In the genomic region with DNA sequence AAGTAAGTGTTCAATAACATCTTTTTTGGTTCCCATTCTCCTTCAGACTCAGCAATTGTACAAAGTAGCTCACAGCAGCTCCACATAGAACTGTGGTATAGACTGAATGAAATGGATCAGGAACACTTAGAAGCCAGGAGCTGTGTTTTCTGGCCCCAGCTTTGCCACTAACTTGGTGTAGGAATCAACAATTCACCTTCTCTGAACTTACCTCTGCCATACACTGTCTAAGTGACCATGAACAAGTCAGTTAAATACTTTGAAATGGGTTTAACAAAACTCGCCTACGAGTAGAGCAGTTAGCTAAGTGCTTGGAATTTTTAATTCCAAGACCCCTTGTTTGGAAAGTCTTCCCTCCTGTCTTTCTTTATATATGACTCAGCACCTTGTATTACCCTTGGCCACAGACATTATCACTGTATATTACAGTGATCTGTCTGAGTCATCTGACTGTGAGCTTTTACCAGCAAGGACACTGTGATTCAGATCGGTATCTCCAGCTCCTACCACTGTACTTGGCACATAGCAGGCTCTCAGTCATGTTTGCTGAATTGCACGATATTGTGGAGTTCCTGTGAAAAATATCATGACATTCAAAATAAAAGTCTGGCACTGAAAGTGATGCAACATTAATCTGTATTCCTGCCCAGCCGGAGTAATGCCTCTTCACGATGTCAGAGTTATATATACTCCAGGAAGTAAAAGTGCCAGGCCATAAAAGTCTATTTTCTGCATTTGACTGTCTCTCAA, we compare ENCODE assay signal across 10 cellular contexts.
DNase-seq lines count a peak whose midpoint lies in the region; ATAC-seq and TF ChIP-seq lines count a peak whose summit lies in the region.
"Had no signal": no experiment of that assay in that cellular context is flagged by ENCODE, and none has a peak within 500 bp of the region (broad histone marks: within the 10 kb centered on the region; RNA-seq: fewer than 3 reads in every experiment).

No MANE protein-coding gene starts in this region.

- ATAC-seq in HG03442 (IDR thresholded peaks at IDR 0.05; ENCODE audit: unreplicated experiment) (no peak), HG03139 (IDR thresholded peaks at IDR 0.05; ENCODE audit: unreplicated experiment) (no peak)

- H3K4me3 ChIP-seq in fibroblast of the aortic adventitia (ENCODE audit: low read depth, low read length), result no peak overlapping the region

- DNase-seq in NCI-H2196 (lab: John Stamatoyannopoulos, UW; ENCODE audit: unreplicated experiment), result peak; percentile 22
- no peak for DNase-seq in NCI-H2196 treated with DMSO at 0.1 percent for 48 hours (lab: John Stamatoyannopoulos, UW; ENCODE audit: unreplicated experiment)
- DNase-seq in RPMI7951 (ENCODE audit: low read depth), result peak; percentile 95
- DNase-seq in fibroblast of the aortic adventitia (ENCODE audit: low read depth), result peak; percentile 95
- peak; percentile 20 for DNase-seq in smooth muscle cell of the brain vasculature (ENCODE audit: low read depth, low spot score)
- DNase-seq in GM10266 (ENCODE audit: extremely low spot score), result no peak
- DNase-seq: NCI-H774, substantia nigra had no signal

- no peak for TF ChIP-seq CTCF in fibroblast of the aortic adventitia (IDR thresholded peaks at IDR 0.05; ENCODE audit: insufficient read depth, low read length)
- no peak for TF ChIP-seq CTCF in GM10266 (IDR thresholded peaks at IDR 0.05; ENCODE audit: control insufficient read depth, insufficient read depth, low read depth, missing control alignments)

Comparison
In these comparisons a context has a peak if more than half of its experiments do, and no peak if none do; other contexts are left out.
1. DNase-seq: peak in NCI-H2196 (single experiment), RPMI7951 (single experiment), fibroblast of the aortic adventitia (single experiment) and smooth muscle cell of the brain vasculature (single experiment); none in NCI-H2196 treated with DMSO at 0.1 percent for 48 hours (single experiment) and GM10266 (single experiment).